ENCODE assay signal across 8 cellular contexts in the genomic region with DNA sequence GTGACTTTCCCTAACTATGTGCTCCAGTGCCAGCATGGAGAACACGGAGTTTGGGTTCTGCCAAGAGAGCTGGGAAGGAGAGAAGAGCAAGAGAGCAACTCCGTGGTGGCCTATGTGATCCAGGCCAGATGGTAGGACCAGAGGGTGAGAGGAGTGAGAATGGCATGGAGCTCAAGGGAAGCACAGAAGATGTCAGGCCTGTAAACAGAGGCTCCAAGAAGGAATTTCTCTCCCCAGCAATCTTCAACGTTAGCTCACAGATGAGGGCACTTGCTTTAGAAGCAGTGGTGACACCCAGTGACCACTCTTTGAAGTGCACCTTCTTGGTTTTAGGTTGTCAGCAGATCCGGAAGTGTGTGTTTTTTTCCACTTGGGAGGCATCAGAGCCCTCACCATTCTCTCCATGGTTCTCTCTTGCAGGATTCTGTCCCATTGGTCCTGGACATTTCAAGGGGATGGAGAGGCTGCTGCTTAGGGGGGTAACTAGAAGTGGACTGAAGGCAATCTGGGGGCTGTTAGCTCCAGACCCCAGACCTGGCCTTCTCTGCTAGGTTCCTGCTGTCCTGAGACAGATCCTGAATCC. TPM values are rescaled to one million over a fixed set of nuclear protein-coding genes. Genes with fewer than 3 reads are reported as not detected.
A peak's percentile ranks its signal among the peaks of the same experiment; 100 is the strongest.
DNase-seq lines count a peak whose midpoint lies in the region; ATAC-seq, FAIRE-seq and TF ChIP-seq lines count a peak whose summit lies in the region.

No MANE protein-coding gene starts in this region.

- H3K9me3 ChIP-seq in SJCRH30 (replicated peaks) (no peaks in the 10 kb centered on the region), right atrium auricular region (no peaks in the 10 kb centered on the region)

- H3K27ac ChIP-seq in SJCRH30 (no peak overlapping the region), right atrium auricular region (no peak overlapping the region)

- no peak for TF ChIP-seq POLR2A in GM12892 (IDR thresholded peaks at IDR 0.05; ENCODE audit: low read depth, low read length)

- peak; percentile 65 to 84 for TF ChIP-seq CTCF in right atrium auricular region (IDR thresholded peaks at IDR 0.05)

- FAIRE-seq in GM12892 (lab: Jason Lieb, UNC) = peak; percentile 95

- H3K4me1 ChIP-seq in SJCRH30 = no peaks in the 10 kb centered on the region
- no peaks in the 10 kb centered on the region for H3K4me1 ChIP-seq in right atrium auricular region

- in situ Hi-C loops in ACHN (cut with HindIII; ENCODE audit: low pct_ligation_motif_present, low pct_unique_long_range_greater_than_20kb, low sequenced_read_pairs) = no loop called here

- no peak for ATAC-seq in GM19463 (IDR thresholded peaks at IDR 0.05; ENCODE audit: unreplicated experiment)

- H3K36me3 ChIP-seq in SJCRH30 (no peaks in the 10 kb centered on the region), right atrium auricular region (no peaks in the 10 kb centered on the region)

- DNase-seq in ACHN (peak; percentile 85), GM12892 (ENCODE audit: insufficient read length) (peak; percentile 30), M059J (ENCODE audit: low read depth) (peak; percentile 50), SJCRH30 (peak; percentile 60 to 73), anterior cingulate cortex (lab: John Stamatoyannopoulos, UW) (peak in 50 of 58 donors; percentile 9 to 79 (median 40)), right atrium auricular region (ENCODE audit: low spot score) (peak; percentile 78), pulmonary artery endothelial cell (ENCODE audit: low read depth, low spot score) (peak; percentile 72)

- H3K27me3 ChIP-seq in SJCRH30 = peaks cover 13% of the 10 kb centered on the region
- H3K27me3 ChIP-seq in right atrium auricular region = no peaks in the 10 kb centered on the region

- no peak overlapping the region for H3K4me3 ChIP-seq in SJCRH30
- H3K4me3 ChIP-seq in right atrium auricular region = no peak overlapping the region

RNA-seq across cellular contexts. Expression of a gene that starts 18.1 kb away (rescaled TPM):
- polyA plus RNA-seq in GM12892 (2012; ENCODE audit: missing spikeins) = not detected
- total RNA-seq in M059J (2014; rRNA removed; shearing (Covaris generic)) = 0.22 and 2.8 TPM in 2 replicates
- 68.6 and 71.8 TPM in 2 replicates for total RNA-seq in SJCRH30 (2014; rRNA removed; shearing (Covaris generic))
- 100 to 1,000 TPM in 1 of 2 donors, 10 to 100 TPM in 1; 43.0 to 117 TPM for total RNA-seq in right atrium auricular region
- 114 and 210 TPM in 2 replicates for total RNA-seq in pulmonary artery endothelial cell

RNA-seq across cellular contexts. Expression of a gene that starts 33.0 kb away (rescaled TPM):
- 11.5 TPM for polyA plus RNA-seq in GM12892 (2012; ENCODE audit: missing spikeins)
- 0.07 and 1.8 TPM in 2 replicates for total RNA-seq in M059J (2014; rRNA removed; shearing (Covaris generic))
- 2.3 and 3.7 TPM in 2 replicates for total RNA-seq in SJCRH30 (2014; rRNA removed; shearing (Covaris generic))
- total RNA-seq in right atrium auricular region (10 to 100 TPM; 21.9 to 25.1 TPM), pulmonary artery endothelial cell (49.0 and 76.4 TPM in 2 replicates)

Comparison
In these comparisons a context has a peak if more than half of its experiments do, and no peak if none do; other contexts are left out.
1. DNase-seq: peak in every context shown above with its lines; median percentile 85 in ACHN; 78 in right atrium auricular region; 72 in pulmonary artery endothelial cell; 66 in SJCRH30; 50 in M059J; 40 in anterior cingulate cortex; 30 in GM12892.
2. RNA of a gene that starts 18.1 kb away (total RNA-seq): 43.0 to 117 TPM in right atrium auricular region, 114 to 210 TPM in pulmonary artery endothelial cell and 68.6 to 71.8 TPM in SJCRH30; 0.22 to 2.8 TPM in M059J; every median in the first group is over 10 times any median in the second.